In genomic region chr1:52920791-52921291, GRCh38 we compare ENCODE assay signal across 8 cellular contexts. TPM values are rescaled to one million over a fixed set of nuclear protein-coding genes. Genes with fewer than 3 reads are reported as not detected.
DNase-seq lines count a peak whose midpoint lies in the region; ATAC-seq and TF ChIP-seq lines count a peak whose summit lies in the region.

No MANE protein-coding gene starts in this region.

- H3K9me3 Mint-ChIP-seq in CD4-positive, alpha-beta T cell, result no peaks in the 10 kb centered on the region

- no peaks in the 10 kb centered on the region for H3K27me3 ChIP-seq in CD4-positive, alpha-beta T cell (ENCODE audit: control insufficient read depth, insufficient read depth, low read length)
- H3K27me3 ChIP-seq in SJSA1 (replicated peaks), result no peaks in the 10 kb centered on the region
- peaks cover 54% of the 10 kb centered on the region for H3K27me3 ChIP-seq in neuron (ENCODE audit: insufficient read depth, low read length)

- POLR2A ChIA-PET in CD4-positive, alpha-beta T cell (lab: Charles Lee), result interaction anchor here (0.8 to 1.5 kb wide), 7 partner anchors 10 to 368 kb away, joined by 3 to 7 read pairs (median 4); partner anchors contain the start of genes TUT4, ZYG11A and ZYG11B

- H3K4me3 ChIP-seq in SJSA1, result peak overlapping the region; percentile 38
- peak overlapping the region; percentile 70 for H3K4me3 ChIP-seq in fibroblast of pulmonary artery (replicated peaks; ENCODE audit: low read depth, low read length)
- no peak overlapping the region for H3K4me3 ChIP-seq in neuron (ENCODE audit: low read length)

- CTCF ChIA-PET in CD4-positive, alpha-beta T cell (lab: Charles Lee), result interaction anchor here (1.0 to 2.0 kb wide), 6 partner anchors 13 to 261 kb away, joined by 3 to 8 read pairs (median 6); no protein-coding TSS in a partner anchor

- ATAC-seq in CD4-positive, alpha-beta T cell (ENCODE audit: poor library complexity), result no peak
- ATAC-seq in HG03108 (IDR thresholded peaks at IDR 0.05; ENCODE audit: unreplicated experiment), result no peak
- ATAC-seq in HG03039 (IDR thresholded peaks at IDR 0.05; ENCODE audit: unreplicated experiment), result no peak

- peak overlapping the region; percentile 53 for H3K27ac ChIP-seq in CD4-positive, alpha-beta T cell (ENCODE audit: low read depth, low read length)
- H3K27ac ChIP-seq in SJSA1, result no peak overlapping the region

- H3K9me3 ChIP-seq in CD4-positive, alpha-beta T cell (ENCODE audit: control insufficient read depth, low read length), result no peaks in the 10 kb centered on the region
- H3K9me3 ChIP-seq in SJSA1 (replicated peaks) (no peaks in the 10 kb centered on the region; the same call in 1 of the 2 replicates), neuron (ENCODE audit: low read length) (peaks cover 19% of the 10 kb centered on the region)

- H2AFZ ChIP-seq in neuron (ENCODE audit: low read depth, low read length), result peak overlapping the region; percentile 21

- no peaks in the 10 kb centered on the region for H3K27me3 Mint-ChIP-seq in CD4-positive, alpha-beta T cell

- no peak for DNase-seq in CD4-positive, alpha-beta T cell
- no peak for DNase-seq in SJSA1 (ENCODE audit: low read depth in 1 of 2, low spot score in 2 of 2)
- no peak for DNase-seq in fibroblast of pulmonary artery (ENCODE audit: low read depth)
- no peak for DNase-seq in activated gamma-delta T cell (lab: John Stamatoyannopoulos, UW)
- DNase-seq in COR-L47 (lab: John Stamatoyannopoulos, UW), result no peak

- H3K27ac Mint-ChIP-seq in CD4-positive, alpha-beta T cell, result peak overlapping the region; percentile 70

- TF ChIP-seq CTCF in CD4-positive, alpha-beta T cell (IDR thresholded peaks at IDR 0.05), result no peak
- no peak for TF ChIP-seq CTCF in fibroblast of pulmonary artery (IDR thresholded peaks at IDR 0.05; ENCODE audit: low read length, missing control alignments)

- no peaks in the 10 kb centered on the region for H3K36me3 ChIP-seq in SJSA1
- H3K36me3 ChIP-seq in neuron (ENCODE audit: insufficient read depth, low read length), result no peaks in the 10 kb centered on the region

- H3K4me3 Mint-ChIP-seq in CD4-positive, alpha-beta T cell, result peak overlapping the region; percentile 85

- intact Hi-C loops in CD4-positive, alpha-beta T cell (cut with DNase I, micrococcal nuclease), result loop anchor here (2.0 to 10.0 kb wide), 7 partner anchors 76 to 1134 kb away; partner anchors contain the start of genes ORC1 (in 1 of the 2), PRPF38A (in 1 of the 2), TCEANC2 (in 1 of the 2) and TMEM59 (in 1 of the 2)

- H3K36me3 Mint-ChIP-seq in CD4-positive, alpha-beta T cell (ENCODE audit: low read depth), result peaks cover 4% of the 10 kb centered on the region

- H3K4me1 ChIP-seq in SJSA1 (replicated peaks) (peaks cover 7% of the 10 kb centered on the region), neuron (ENCODE audit: insufficient read depth, low read length) (no peaks in the 10 kb centered on the region)

- H3K4me1 Mint-ChIP-seq in CD4-positive, alpha-beta T cell (ENCODE audit: low read depth), result peaks cover 39% of the 10 kb centered on the region

RNA-seq across cellular contexts. Expression of gene ECHDC2, which starts 0.7 kb away (rescaled TPM):
- total RNA-seq in CD4-positive, alpha-beta T cell, result 100 to 1,000 TPM; 121 to 140 TPM
- 4.8 and 5.4 TPM in 2 replicates for total RNA-seq in SJSA1 (2014; rRNA removed; shearing (Covaris generic))

RNA-seq across cellular contexts. Expression of gene SCP2, which starts 6.2 kb away (rescaled TPM):
- total RNA-seq in CD4-positive, alpha-beta T cell, result 10 to 100 TPM; 22.7 to 27.0 TPM
- total RNA-seq in SJSA1 (2014; rRNA removed; shearing (Covaris generic)), result 224 and 288 TPM in 2 replicates

Comparison
In these comparisons a context has a peak if more than half of its experiments do, and no peak if none do; other contexts are left out.
1. RNA of gene ECHDC2, which starts 0.7 kb away (total RNA-seq): 121 to 140 TPM in CD4-positive, alpha-beta T cell; 4.8 to 5.4 TPM in SJSA1; every median in the first group is over 10 times any median in the second.